ENCODE assay signal across 9 cellular contexts in the genomic region with DNA sequence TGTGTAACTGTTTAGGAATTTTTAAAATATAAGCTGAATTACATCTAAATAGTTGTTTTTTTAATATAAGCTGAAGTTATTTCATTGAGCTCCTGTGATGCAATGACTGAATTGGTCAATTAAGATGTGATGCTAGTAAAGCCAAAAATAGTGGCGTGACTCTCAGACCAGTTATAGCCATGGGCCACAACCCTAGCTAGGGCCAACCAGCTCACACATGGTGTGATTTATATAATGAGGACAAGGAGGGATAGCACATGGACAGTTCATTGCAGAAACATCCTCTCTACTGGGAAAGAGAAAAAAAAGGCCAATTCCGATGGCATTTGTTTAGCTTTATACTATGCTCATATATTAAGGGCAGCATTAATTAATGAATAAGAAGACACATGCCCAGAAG.
"Had no signal": no experiment of that assay in that cellular context is flagged by ENCODE, and none has a peak within 500 bp of the region (broad histone marks: within the 10 kb centered on the region; RNA-seq: fewer than 3 reads in every experiment).

No MANE protein-coding gene starts in this region.

- H2AFZ ChIP-seq: GM23248, GM23338 had no signal

- H3K4me1 ChIP-seq: HAP-1 had no signal

- DNase-seq: GM23248, GOT3, H7, H9, HCEC 1CT, HFFc6 had no signal

- H3K4me3 ChIP-seq: GM23248, GM23338, HAP-1 had no signal

- H3K9ac ChIP-seq: GM23248 had no signal

- H3K27ac ChIP-seq: GM23248 had no signal

- H3K9me3 ChIP-seq: HAP-1 had no signal

- H3K4me2 ChIP-seq: GM23338 had no signal

- ATAC-seq: GM23338, HCT116 had no signal

- H3K36me3 ChIP-seq: HAP-1 had no signal
